1 cellular context compared by ENCODE assay signal in genomic region chr6:41638801-41639555, GRCh38.
TF ChIP-seq lines count a peak whose summit lies in the region.

No MANE protein-coding gene starts in this region.

TF ChIP-seq in H1, 55 proteins besides CTCF, POLR2A, EP300 and RAD21 (continued from another document):
- TF ChIP-seq, protein P1, sequence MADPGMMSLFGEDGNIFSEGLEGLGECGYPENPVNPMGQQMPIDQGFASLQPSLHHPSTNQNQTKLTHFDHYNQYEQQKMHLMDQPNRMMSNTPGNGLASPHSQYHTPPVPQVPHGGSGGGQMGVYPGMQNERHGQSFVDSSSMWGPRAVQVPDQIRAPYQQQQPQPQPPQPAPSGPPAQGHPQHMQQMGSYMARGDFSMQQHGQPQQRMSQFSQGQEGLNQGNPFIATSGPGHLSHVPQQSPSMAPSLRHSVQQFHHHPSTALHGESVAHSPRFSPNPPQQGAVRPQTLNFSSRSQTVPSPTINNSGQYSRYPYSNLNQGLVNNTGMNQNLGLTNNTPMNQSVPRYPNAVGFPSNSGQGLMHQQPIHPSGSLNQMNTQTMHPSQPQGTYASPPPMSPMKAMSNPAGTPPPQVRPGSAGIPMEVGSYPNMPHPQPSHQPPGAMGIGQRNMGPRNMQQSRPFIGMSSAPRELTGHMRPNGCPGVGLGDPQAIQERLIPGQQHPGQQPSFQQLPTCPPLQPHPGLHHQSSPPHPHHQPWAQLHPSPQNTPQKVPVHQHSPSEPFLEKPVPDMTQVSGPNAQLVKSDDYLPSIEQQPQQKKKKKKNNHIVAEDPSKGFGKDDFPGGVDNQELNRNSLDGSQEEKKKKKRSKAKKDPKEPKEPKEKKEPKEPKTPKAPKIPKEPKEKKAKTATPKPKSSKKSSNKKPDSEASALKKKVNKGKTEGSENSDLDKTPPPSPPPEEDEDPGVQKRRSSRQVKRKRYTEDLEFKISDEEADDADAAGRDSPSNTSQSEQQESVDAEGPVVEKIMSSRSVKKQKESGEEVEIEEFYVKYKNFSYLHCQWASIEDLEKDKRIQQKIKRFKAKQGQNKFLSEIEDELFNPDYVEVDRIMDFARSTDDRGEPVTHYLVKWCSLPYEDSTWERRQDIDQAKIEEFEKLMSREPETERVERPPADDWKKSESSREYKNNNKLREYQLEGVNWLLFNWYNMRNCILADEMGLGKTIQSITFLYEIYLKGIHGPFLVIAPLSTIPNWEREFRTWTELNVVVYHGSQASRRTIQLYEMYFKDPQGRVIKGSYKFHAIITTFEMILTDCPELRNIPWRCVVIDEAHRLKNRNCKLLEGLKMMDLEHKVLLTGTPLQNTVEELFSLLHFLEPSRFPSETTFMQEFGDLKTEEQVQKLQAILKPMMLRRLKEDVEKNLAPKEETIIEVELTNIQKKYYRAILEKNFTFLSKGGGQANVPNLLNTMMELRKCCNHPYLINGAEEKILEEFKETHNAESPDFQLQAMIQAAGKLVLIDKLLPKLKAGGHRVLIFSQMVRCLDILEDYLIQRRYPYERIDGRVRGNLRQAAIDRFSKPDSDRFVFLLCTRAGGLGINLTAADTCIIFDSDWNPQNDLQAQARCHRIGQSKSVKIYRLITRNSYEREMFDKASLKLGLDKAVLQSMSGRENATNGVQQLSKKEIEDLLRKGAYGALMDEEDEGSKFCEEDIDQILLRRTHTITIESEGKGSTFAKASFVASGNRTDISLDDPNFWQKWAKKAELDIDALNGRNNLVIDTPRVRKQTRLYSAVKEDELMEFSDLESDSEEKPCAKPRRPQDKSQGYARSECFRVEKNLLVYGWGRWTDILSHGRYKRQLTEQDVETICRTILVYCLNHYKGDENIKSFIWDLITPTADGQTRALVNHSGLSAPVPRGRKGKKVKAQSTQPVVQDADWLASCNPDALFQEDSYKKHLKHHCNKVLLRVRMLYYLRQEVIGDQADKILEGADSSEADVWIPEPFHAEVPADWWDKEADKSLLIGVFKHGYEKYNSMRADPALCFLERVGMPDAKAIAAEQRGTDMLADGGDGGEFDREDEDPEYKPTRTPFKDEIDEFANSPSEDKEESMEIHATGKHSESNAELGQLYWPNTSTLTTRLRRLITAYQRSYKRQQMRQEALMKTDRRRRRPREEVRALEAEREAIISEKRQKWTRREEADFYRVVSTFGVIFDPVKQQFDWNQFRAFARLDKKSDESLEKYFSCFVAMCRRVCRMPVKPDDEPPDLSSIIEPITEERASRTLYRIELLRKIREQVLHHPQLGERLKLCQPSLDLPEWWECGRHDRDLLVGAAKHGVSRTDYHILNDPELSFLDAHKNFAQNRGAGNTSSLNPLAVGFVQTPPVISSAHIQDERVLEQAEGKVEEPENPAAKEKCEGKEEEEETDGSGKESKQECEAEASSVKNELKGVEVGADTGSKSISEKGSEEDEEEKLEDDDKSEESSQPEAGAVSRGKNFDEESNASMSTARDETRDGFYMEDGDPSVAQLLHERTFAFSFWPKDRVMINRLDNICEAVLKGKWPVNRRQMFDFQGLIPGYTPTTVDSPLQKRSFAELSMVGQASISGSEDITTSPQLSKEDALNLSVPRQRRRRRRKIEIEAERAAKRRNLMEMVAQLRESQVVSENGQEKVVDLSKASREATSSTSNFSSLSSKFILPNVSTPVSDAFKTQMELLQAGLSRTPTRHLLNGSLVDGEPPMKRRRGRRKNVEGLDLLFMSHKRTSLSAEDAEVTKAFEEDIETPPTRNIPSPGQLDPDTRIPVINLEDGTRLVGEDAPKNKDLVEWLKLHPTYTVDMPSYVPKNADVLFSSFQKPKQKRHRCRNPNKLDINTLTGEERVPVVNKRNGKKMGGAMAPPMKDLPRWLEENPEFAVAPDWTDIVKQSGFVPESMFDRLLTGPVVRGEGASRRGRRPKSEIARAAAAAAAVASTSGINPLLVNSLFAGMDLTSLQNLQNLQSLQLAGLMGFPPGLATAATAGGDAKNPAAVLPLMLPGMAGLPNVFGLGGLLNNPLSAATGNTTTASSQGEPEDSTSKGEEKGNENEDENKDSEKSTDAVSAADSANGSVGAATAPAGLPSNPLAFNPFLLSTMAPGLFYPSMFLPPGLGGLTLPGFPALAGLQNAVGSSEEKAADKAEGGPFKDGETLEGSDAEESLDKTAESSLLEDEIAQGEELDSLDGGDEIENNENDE (IDR thresholded peaks at IDR 0.05; ENCODE audit: insufficient replicate concordance, low read length): no peak
- peak; percentile 58; the same call in 1 of the 2 replicates for TF ChIP-seq RBBP5 (IDR thresholded peaks at IDR 0.05; ENCODE audit: borderline replicate concordance, low read depth, low read length)
- no peak for TF ChIP-seq CBX8 (IDR thresholded peaks at IDR 0.05; ENCODE audit: borderline replicate concordance, low read depth, low read length)
- peak; percentile 17; the same call in 1 of the 2 replicates for TF ChIP-seq CREB1 (IDR thresholded peaks at IDR 0.05)
- no peak for TF ChIP-seq SP4 (IDR thresholded peaks at IDR 0.05; ENCODE audit: low read length)
- peak; percentile 75 for TF ChIP-seq ASH2L (IDR thresholded peaks at IDR 0.05; ENCODE audit: low read length)
